ENCODE assay signal across 13 cellular contexts in the genomic region with DNA sequence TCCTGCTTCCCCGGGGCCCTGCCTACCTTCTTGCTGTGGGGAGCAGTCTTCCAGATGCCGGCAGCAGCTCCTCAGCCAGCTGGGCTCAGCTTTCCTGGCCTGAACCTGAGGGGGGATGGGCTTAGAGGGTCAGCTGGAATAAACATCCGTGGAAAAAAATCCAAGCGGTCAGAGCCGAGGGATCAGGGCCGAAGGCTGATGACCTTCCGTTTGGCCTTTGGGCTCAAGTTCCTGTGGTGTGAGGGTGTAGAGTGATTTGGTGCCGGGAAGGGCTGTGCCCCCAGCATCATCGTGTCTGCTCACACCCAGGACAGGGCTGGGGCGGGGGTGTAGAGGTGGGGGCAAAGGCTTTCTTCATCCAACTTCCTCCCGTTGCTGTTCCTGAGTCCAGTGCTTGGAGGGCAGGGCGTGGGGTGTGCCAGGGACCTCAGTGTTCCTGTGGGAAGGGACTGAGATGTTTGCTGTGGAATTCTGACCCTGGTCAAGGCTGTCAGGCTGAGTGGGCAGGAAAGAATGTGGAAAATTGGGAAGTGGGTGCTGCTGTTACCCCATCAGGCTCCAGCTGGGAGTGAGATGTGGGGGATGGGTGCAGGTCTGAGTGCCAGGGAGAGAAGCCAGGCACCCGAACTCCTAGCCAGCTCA. TPM values are rescaled to one million over a fixed set of nuclear protein-coding genes. Genes with fewer than 3 reads are reported as not detected.
DNase-seq lines count a peak whose midpoint lies in the region; ATAC-seq and TF ChIP-seq lines count a peak whose summit lies in the region.
"Had no signal": no experiment of that assay in that cellular context is flagged by ENCODE, and none has a peak within 500 bp of the region (broad histone marks: within the 10 kb centered on the region; RNA-seq: fewer than 3 reads in every experiment).

No MANE protein-coding gene starts in this region.

- no peak overlapping the region for H3K23ac ChIP-seq in H9 (ENCODE audit: insufficient read length, low read depth, low read length)

- H3K9ac ChIP-seq in H9 (ENCODE audit: extremely low read depth, insufficient read length, low read length) (no peak overlapping the region), colonic mucosa (ENCODE audit: low read depth in 2 of 2, low read length in 2 of 2) (peak overlapping the region in 1 of 2 donors; percentile 50), stomach smooth muscle (ENCODE audit: low read length in 2 of 2) (no peak overlapping the region)

- TF ChIP-seq CTCF in H9 (conservative IDR thresholded peaks at IDR 0.05) (no peak), colonic mucosa (IDR thresholded peaks at IDR 0.05) (no peak), right lobe of liver (IDR thresholded peaks at IDR 0.05) (no peak)

- H3K18ac ChIP-seq in H9 (ENCODE audit: insufficient read length, low read depth, low read length): peak overlapping the region; percentile 22

- no peak overlapping the region for H4K8ac ChIP-seq in H9 (replicated peaks; ENCODE audit: insufficient read length, low read depth, low read length)

- H3K79me2 ChIP-seq in H9 (ENCODE audit: insufficient read depth, low read length): no peaks in the 10 kb centered on the region

- H2BK15ac ChIP-seq in H9 (ENCODE audit: low read depth, low read length): no peak overlapping the region

- no peak overlapping the region for H3K4me3 ChIP-seq in colonic mucosa
- peak overlapping the region in 2 of 3 donors; percentile 6 to 20 for H3K4me3 ChIP-seq in right lobe of liver
- no peak overlapping the region for H3K4me3 ChIP-seq in stomach smooth muscle (ENCODE audit: low read length in 2 of 2)

- H3K4me3 Mint-ChIP-seq in H9: peak overlapping the region in 1 of 2 experiments; percentile 34; a peak in 2 of 5 replicates
- H3K4me3 Mint-ChIP-seq: activated naive CD4-positive, alpha-beta T cell treated with anti-CD3 and anti-CD28 coated beads, Interleukin-2, amount 50 U/mL, for 24 hours had no signal

- peak overlapping the region in 2 of 3 experiments; percentile 64 to 79; a peak in 2 of 7 replicates for H3K27ac Mint-ChIP-seq in H9
- H3K27ac Mint-ChIP-seq: activated naive CD4-positive, alpha-beta T cell treated with anti-CD3 and anti-CD28 coated beads, Interleukin-2, amount 50 U/mL, for 24 hours had no signal

- no peak overlapping the region for H3T11ph ChIP-seq in H9 (ENCODE audit: low read length)

- H3K4ac ChIP-seq in H9 (ENCODE audit: low read depth, low read length): no peak overlapping the region

- peak; percentile 12 for TF ChIP-seq POLR2A in right lobe of liver (IDR thresholded peaks at IDR 0.05)

- H3K9me3 Mint-ChIP-seq in H9: no peaks in the 10 kb centered on the region
- H3K9me3 Mint-ChIP-seq: activated naive CD4-positive, alpha-beta T cell treated with anti-CD3 and anti-CD28 coated beads, Interleukin-2, amount 50 U/mL, for 24 hours had no signal

- H3K27ac ChIP-seq in H9 (ENCODE audit: insufficient read length, low read depth, low read length) (no peak overlapping the region), colonic mucosa (peak overlapping the region; percentile 44), right lobe of liver (peak overlapping the region; percentile 54 to 67 (median 66)), stomach smooth muscle (ENCODE audit: low read length) (peak overlapping the region; percentile 24)

- no peaks in the 10 kb centered on the region for H3K79me1 ChIP-seq in H9 (ENCODE audit: insufficient read depth, low read depth, low read length, poor library complexity, severe bottlenecking)

- H3K23me2 ChIP-seq in H9 (ENCODE audit: insufficient read length, low read depth, low read length, poor library complexity, severe bottlenecking): no peaks in the 10 kb centered on the region

- no peak overlapping the region for H2BK12ac ChIP-seq in H9 (ENCODE audit: insufficient read length, low read depth, low read length)

- no peak overlapping the region for H2BK20ac ChIP-seq in H9 (ENCODE audit: low read depth, low read length, poor library complexity, severe bottlenecking)

- H3K9me3 ChIP-seq in H9 (ENCODE audit: control insufficient read depth, low read depth, low read length) (no peaks in the 10 kb centered on the region), colonic mucosa (no peaks in the 10 kb centered on the region), right lobe of liver (no peaks in the 10 kb centered on the region), stomach smooth muscle (ENCODE audit: control insufficient read depth in 2 of 2, low read length in 2 of 2) (no peaks in the 10 kb centered on the region)

- H4K5ac ChIP-seq in H9 (ENCODE audit: insufficient read length, low read depth, low read length): no peak overlapping the region

- peak; percentile 64 to 79 (median 71) for ATAC-seq in right lobe of liver
- ATAC-seq in GM19324 (IDR thresholded peaks at IDR 0.05; ENCODE audit: low FRiP score, unreplicated experiment): no peak
- no peak for ATAC-seq in HG03378 (IDR thresholded peaks at IDR 0.05; ENCODE audit: unreplicated experiment)
- no peak for ATAC-seq in GM18511 (IDR thresholded peaks at IDR 0.05; ENCODE audit: unreplicated experiment)
- ATAC-seq in HG03139 (IDR thresholded peaks at IDR 0.05; ENCODE audit: unreplicated experiment): no peak

- H4K91ac ChIP-seq in H9 (ENCODE audit: insufficient read length, low read depth, low read length): no peak overlapping the region

- H3K36me3 Mint-ChIP-seq in H9 (ENCODE audit: insufficient read depth in 1 of 3, low read depth in 3 of 3): peaks cover 7 to 22% (median 12%) of the 10 kb centered on the region in 3 experiments; a peak in 5 of 7 replicates

- H3K36me3 ChIP-seq in colonic mucosa (no peaks in the 10 kb centered on the region), right lobe of liver (peaks cover 0 to 10% (median 3%) of the 10 kb centered on the region in 4 donors), stomach smooth muscle (ENCODE audit: control insufficient read depth in 2 of 2, insufficient read depth in 2 of 2, low read length in 2 of 2) (peaks cover 11 to 13% of the 10 kb centered on the region in 2 donors)

- no peak overlapping the region for H3K4me2 ChIP-seq in H9 (ENCODE audit: insufficient read depth, insufficient read length, low read length)

- H2BK5ac ChIP-seq in H9 (ENCODE audit: insufficient read length, low read length): no peak overlapping the region

- intact Hi-C loops in colonic mucosa (cut with DNase I) (no loop called here), right lobe of liver (cut with DNase I) (loop anchor here in 1 of 2 donors (5.0 kb wide), 2 partner anchors 40 to 55 kb away; no protein-coding TSS in a partner anchor)

- DNase-seq in H9 (peak; percentile 41), colonic mucosa (no peak), right lobe of liver (peak; percentile 62 to 76 (median 71))
- DNase-seq: NK-92 treated with Interleukin-12 subunit alpha and Interleukin-12 subunit beta, amount 100 ng/mL, for 24 hours; occipital lobe had no signal

- no peaks in the 10 kb centered on the region for H4K20me1 ChIP-seq in H9 (ENCODE audit: control insufficient read depth, insufficient read depth, insufficient read length)

- H2AFZ ChIP-seq in H9 (ENCODE audit: low read length): no peak overlapping the region

- H3K27me3 Mint-ChIP-seq in H9 (ENCODE audit: low read depth): no peaks in the 10 kb centered on the region; the same call in 1 of the 2 replicates
- H3K27me3 Mint-ChIP-seq: activated naive CD4-positive, alpha-beta T cell treated with anti-CD3 and anti-CD28 coated beads, Interleukin-2, amount 50 U/mL, for 24 hours had no signal

- H3K27me3 ChIP-seq in H9 (ENCODE audit: insufficient read depth, low read length) (no peaks in the 10 kb centered on the region), colonic mucosa (no peaks in the 10 kb centered on the region), right lobe of liver (no peaks in the 10 kb centered on the region), stomach smooth muscle (ENCODE audit: control insufficient read depth in 1 of 2, insufficient read depth in 2 of 2, low read length in 2 of 2) (peaks cover 0 to 4% of the 10 kb centered on the region in 2 donors)

- WGBS in H9 (ENCODE audit: extremely low coverage, insufficient read length, low lambda C conversion rate): no CpG with 5 or more reads among the region's 13 CpGs
- 21% methylated on average over 5 of the region's 13 CpGs for WGBS in right lobe of liver (ENCODE audit: insufficient coverage, low coverage, low lambda C conversion rate, missing lambda C conversion rate)

- peak overlapping the region; percentile 26; the same call in 1 of the 2 replicates for H3K14ac ChIP-seq in H9 (ENCODE audit: insufficient read depth, low read length)

- no peaks in the 10 kb centered on the region; the same call in 1 of the 2 replicates for H3K4me1 ChIP-seq in H9 (ENCODE audit: insufficient read depth, low read length)
- H3K4me1 ChIP-seq in colonic mucosa: no peaks in the 10 kb centered on the region
- peaks cover 0 to 34% (median 12%) of the 10 kb centered on the region in 4 donors for H3K4me1 ChIP-seq in right lobe of liver
- H3K4me1 ChIP-seq in stomach smooth muscle (ENCODE audit: control insufficient read depth, insufficient read depth, low read length): peaks cover 18% of the 10 kb centered on the region

- peaks cover 13 to 27% of the 10 kb centered on the region in 2 experiments for H3K4me1 Mint-ChIP-seq in H9

- H2BK120ac ChIP-seq in H9 (ENCODE audit: low read depth, low read length, poor library complexity, severe bottlenecking): no peak overlapping the region

- H3K56ac ChIP-seq in H9 (ENCODE audit: insufficient read length, low read depth, low read length): no peak overlapping the region

- H2AK5ac ChIP-seq in H9 (ENCODE audit: insufficient read length, low read length): no peak overlapping the region

RNA-seq across cellular contexts. Expression of a gene that starts 2.6 kb away (rescaled TPM):
- total RNA-seq in H9 (2021): not detected in 2 replicates
- total RNA-seq in colonic mucosa: under 1 TPM; 0.30 to 0.58 TPM
- not detected for total RNA-seq in right lobe of liver
- total RNA-seq: G401, M059J, occipital lobe had no signal

RNA-seq across cellular contexts. Expression of a gene that starts 12.4 kb away (rescaled TPM):
- total RNA-seq in H9 (2021) (58.3 and 61.1 TPM in 2 replicates), colonic mucosa (10 to 100 TPM; 37.7 to 44.0 TPM), right lobe of liver (10 to 100 TPM; 17.4 to 29.7 (median 21.0) TPM)

RNA-seq across cellular contexts. Expression of a gene that starts 30.9 kb away (rescaled TPM):
- total RNA-seq in H9 (2021): 25.8 and 27.3 TPM in 2 replicates
- 10 to 100 TPM; 51.1 to 52.0 TPM for total RNA-seq in colonic mucosa
- 1 to 10 TPM; 5.0 to 8.8 (median 7.7) TPM for total RNA-seq in right lobe of liver

Comparison
In these comparisons a context has a peak if more than half of its experiments do, and no peak if none do; other contexts are left out.
1. H3K4me3 ChIP-seq: peak in right lobe of liver (2 of 3); none in colonic mucosa (single experiment) and stomach smooth muscle (0 of 2).
2. ATAC-seq: peak in right lobe of liver (4 of 4); none in GM19324 (single experiment), HG03378 (single experiment), GM18511 (single experiment) and HG03139 (single experiment).